Comparison of ENCODE assay signal across 15 cellular contexts in the genomic region with DNA sequence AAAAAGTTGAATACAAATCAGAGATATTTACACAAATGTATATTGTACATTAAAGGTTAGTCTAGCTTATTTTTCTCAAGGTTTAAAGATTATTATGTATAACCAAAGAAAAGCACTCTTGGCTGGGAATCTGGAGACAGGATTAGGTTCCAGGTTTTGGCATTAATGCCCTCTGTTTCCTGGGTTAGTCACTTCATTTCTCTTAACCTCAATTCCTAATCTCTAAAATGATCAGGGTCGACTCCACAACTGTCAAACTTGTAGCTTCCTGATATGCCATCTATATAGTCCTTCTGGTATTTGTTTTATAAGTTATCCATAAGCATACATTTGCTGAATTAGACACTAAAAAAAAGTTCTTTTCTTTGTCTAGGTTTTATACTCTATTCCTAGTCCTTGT. TPM values are rescaled to one million over a fixed set of nuclear protein-coding genes. Genes with fewer than 3 reads are reported as not detected.
DNase-seq lines count a peak whose midpoint lies in the region; ATAC-seq, FAIRE-seq and TF ChIP-seq lines count a peak whose summit lies in the region.
"Had no signal": no experiment of that assay in that cellular context is flagged by ENCODE, and none has a peak within 500 bp of the region (broad histone marks: within the 10 kb centered on the region; RNA-seq: fewer than 3 reads in every experiment).

No MANE protein-coding gene starts in this region.

- DNase-seq in M059J (ENCODE audit: low read depth) (peak; percentile 46), astrocyte (ENCODE audit: low read depth) (no peak), medulla oblongata (ENCODE audit: extremely low spot score) (no peak), islet precursor cell (no peak), NCI-H526 treated with DMSO at 0.1 percent for 48 hours (lab: John Stamatoyannopoulos, UW) (no peak), cardiac septum (ENCODE audit: low spot score) (no peak)
- DNase-seq in naive thymus-derived CD4-positive, alpha-beta T cell, result no peak
- DNase-seq: cerebellar nuclear complex; NCI-H2081 treated with DMSO at 0.1 percent for 48 hours; PC-3; stimulated activated CD4-positive, alpha-beta T cell treated with anti-CD3 and anti-CD28 coated beads, Interleukin-15, amount 100 ng/mL, for 24 hours; T1000 had no signal

- no peak overlapping the region for H3K27ac ChIP-seq in DOHH2 (ENCODE audit: low read depth, low read length)
- no peak overlapping the region for H3K27ac ChIP-seq in astrocyte (ENCODE audit: low read depth, low read length)
- no peak overlapping the region for H3K27ac ChIP-seq in naive thymus-derived CD4-positive, alpha-beta T cell (ENCODE audit: low read depth, low read length)

- H3K79me2 ChIP-seq in DOHH2 (ENCODE audit: control insufficient read depth, low read length), result peaks cover 66% of the 10 kb centered on the region
- H3K79me2 ChIP-seq in astrocyte (ENCODE audit: insufficient read depth, low read length), result peaks cover 49% of the 10 kb centered on the region

- H3K4me1 Mint-ChIP-seq in astrocyte (ENCODE audit: low read depth, unreplicated experiment), result peaks cover 18% of the 10 kb centered on the region
- peaks cover 43 to 79% (median 71%) of the 10 kb centered on the region in 7 donors for H3K4me1 Mint-ChIP-seq in naive thymus-derived CD4-positive, alpha-beta T cell

- H3K27me3 Mint-ChIP-seq in astrocyte (ENCODE audit: low read depth, unreplicated experiment), result no peaks in the 10 kb centered on the region
- H3K27me3 Mint-ChIP-seq in naive thymus-derived CD4-positive, alpha-beta T cell, result no peaks in the 10 kb centered on the region

- H3K9me3 ChIP-seq in DOHH2 (ENCODE audit: control insufficient read depth, insufficient read depth, low read length) (no peaks in the 10 kb centered on the region), astrocyte (ENCODE audit: insufficient read depth, low read depth, low read length) (no peaks in the 10 kb centered on the region)
- no peaks in the 10 kb centered on the region for H3K9me3 ChIP-seq in naive thymus-derived CD4-positive, alpha-beta T cell (ENCODE audit: control insufficient read depth in 2 of 3, low read length in 3 of 3)

- H3K27me3 ChIP-seq in DOHH2 (ENCODE audit: control insufficient read depth, low read length), result no peaks in the 10 kb centered on the region
- no peaks in the 10 kb centered on the region for H3K27me3 ChIP-seq in astrocyte (ENCODE audit: insufficient read depth, low read length)
- H3K27me3 ChIP-seq in naive thymus-derived CD4-positive, alpha-beta T cell (ENCODE audit: control insufficient read depth in 2 of 2, insufficient read depth in 2 of 2, low read length in 2 of 2), result no peaks in the 10 kb centered on the region

- peaks cover 65% of the 10 kb centered on the region for H3K4me1 ChIP-seq in DOHH2 (ENCODE audit: control insufficient read depth, low read length)
- peaks cover 8% of the 10 kb centered on the region for H3K4me1 ChIP-seq in astrocyte (ENCODE audit: insufficient read depth, low read length)
- H3K4me1 ChIP-seq in naive thymus-derived CD4-positive, alpha-beta T cell (ENCODE audit: control insufficient read depth in 2 of 2, insufficient read depth in 2 of 2, low read length in 2 of 2), result peaks cover 12 to 16% of the 10 kb centered on the region in 2 donors

- H3K4me2 ChIP-seq in DOHH2 (ENCODE audit: low read length) (peak overlapping the region; percentile 70), astrocyte (ENCODE audit: low read length) (peak overlapping the region; percentile 74)

- peak overlapping the region; percentile 83 for H3K4me3 Mint-ChIP-seq in astrocyte (ENCODE audit: unreplicated experiment)
- H3K4me3 Mint-ChIP-seq in naive thymus-derived CD4-positive, alpha-beta T cell, result peak overlapping the region; percentile 74 to 98 (median 78)

- POLR2A ChIA-PET in naive thymus-derived CD4-positive, alpha-beta T cell (lab: Charles Lee), result interaction anchor here (0.7 to 0.8 kb wide), 2 partner anchors 16 to 712 kb away, joined by 3 read pairs; no protein-coding TSS in a partner anchor

- no peak for TF ChIP-seq CTCF in DOHH2 (IDR thresholded peaks at IDR 0.05; ENCODE audit: low read depth, low read length, poor library complexity, severe bottlenecking)
- no peak for TF ChIP-seq CTCF in astrocyte (IDR thresholded peaks at IDR 0.05; ENCODE audit: insufficient read depth, low read depth, low read length)

- no peak overlapping the region for H3K27ac Mint-ChIP-seq in astrocyte (ENCODE audit: unreplicated experiment)
- peak overlapping the region in 5 of 9 donors; percentile 11 to 79 (median 41) for H3K27ac Mint-ChIP-seq in naive thymus-derived CD4-positive, alpha-beta T cell

- H4K20me1 ChIP-seq in DOHH2 (ENCODE audit: control insufficient read depth, insufficient read depth, low read depth, low read length), result peaks cover 12% of the 10 kb centered on the region
- H4K20me1 ChIP-seq in astrocyte (ENCODE audit: insufficient read depth, low read length), result peaks cover 13% of the 10 kb centered on the region

- H3K36me3 ChIP-seq in DOHH2 (ENCODE audit: control insufficient read depth, low read length) (peaks cover 12% of the 10 kb centered on the region), astrocyte (ENCODE audit: insufficient read depth, low read length) (no peaks in the 10 kb centered on the region)
- H3K36me3 ChIP-seq in naive thymus-derived CD4-positive, alpha-beta T cell (ENCODE audit: control insufficient read depth in 2 of 3, insufficient read depth in 3 of 3, low read length in 3 of 3), result peaks cover 0 to 6% (median 0%) of the 10 kb centered on the region in 3 experiments

- H3K36me3 Mint-ChIP-seq in astrocyte (ENCODE audit: low read depth, unreplicated experiment), result no peaks in the 10 kb centered on the region
- H3K36me3 Mint-ChIP-seq in naive thymus-derived CD4-positive, alpha-beta T cell, result peaks cover 0 to 12% (median 0%) of the 10 kb centered on the region in 5 donors

- H3K4me3 ChIP-seq in DOHH2 (ENCODE audit: low read length) (peak overlapping the region; percentile 65), astrocyte (ENCODE audit: insufficient read depth, low read depth, low read length) (no peak overlapping the region)
- no peak overlapping the region for H3K4me3 ChIP-seq in naive thymus-derived CD4-positive, alpha-beta T cell (ENCODE audit: low read length)

- no peak for ATAC-seq in naive thymus-derived CD4-positive, alpha-beta T cell
- ATAC-seq: PC-3 had no signal

- FAIRE-seq in astrocyte (lab: Jason Lieb, UNC), result no peak
- FAIRE-seq: GM19239, H54 had no signal

- intact Hi-C loops in naive thymus-derived CD4-positive, alpha-beta T cell (cut with micrococcal nuclease), result loop anchor here (5.0 to 10.0 kb wide), 5 partner anchors 314 to 1778 kb away; partner anchors contain the start of genes MRPS35 (in 1 of the 2) and PPFIBP1 (in 1 of the 2)
- intact Hi-C loops in cardiac septum (cut with DNase I), result loop anchor here (10.0 kb wide), 1 partner anchor 106 kb away; no protein-coding TSS in a partner anchor

- H3F3A ChIP-seq in DOHH2 (ENCODE audit: control insufficient read depth, insufficient read depth), result peaks cover 3% of the 10 kb centered on the region; the same call in 1 of the 2 replicates

- H3K9me2 ChIP-seq in DOHH2 (replicated peaks; ENCODE audit: control insufficient read depth, low read length), result no peaks in the 10 kb centered on the region

- CTCF ChIA-PET in naive thymus-derived CD4-positive, alpha-beta T cell (lab: Charles Lee), result no interaction called here

- no peak overlapping the region for H3K9ac ChIP-seq in astrocyte (ENCODE audit: low read length)

- no peak overlapping the region for H2AFZ ChIP-seq in astrocyte (ENCODE audit: low read depth, low read length)

- H3K9me3 Mint-ChIP-seq in astrocyte (ENCODE audit: unreplicated experiment), result no peaks in the 10 kb centered on the region
- peaks cover 0 to 2% (median 0%) of the 10 kb centered on the region in 11 donors for H3K9me3 Mint-ChIP-seq in naive thymus-derived CD4-positive, alpha-beta T cell

RNA-seq across cellular contexts. Expression of gene ITPR2, which starts 2.6 kb away (rescaled TPM):
- total RNA-seq in M059J (2014; rRNA removed; shearing (Covaris generic)), result 9.6 and 13.6 TPM in 2 replicates
- total RNA-seq in astrocyte (24.4 and 24.8 TPM in 2 replicates), cardiac septum (20.9 TPM)
- 10 to 100 TPM; 44.9 to 71.5 (median 59.2) TPM for total RNA-seq in naive thymus-derived CD4-positive, alpha-beta T cell
- polyA plus RNA-seq in naive thymus-derived CD4-positive, alpha-beta T cell, result 10 to 100 TPM; 11.3 to 15.5 TPM
